7 cellular contexts compared by ENCODE assay signal in the genomic region with DNA sequence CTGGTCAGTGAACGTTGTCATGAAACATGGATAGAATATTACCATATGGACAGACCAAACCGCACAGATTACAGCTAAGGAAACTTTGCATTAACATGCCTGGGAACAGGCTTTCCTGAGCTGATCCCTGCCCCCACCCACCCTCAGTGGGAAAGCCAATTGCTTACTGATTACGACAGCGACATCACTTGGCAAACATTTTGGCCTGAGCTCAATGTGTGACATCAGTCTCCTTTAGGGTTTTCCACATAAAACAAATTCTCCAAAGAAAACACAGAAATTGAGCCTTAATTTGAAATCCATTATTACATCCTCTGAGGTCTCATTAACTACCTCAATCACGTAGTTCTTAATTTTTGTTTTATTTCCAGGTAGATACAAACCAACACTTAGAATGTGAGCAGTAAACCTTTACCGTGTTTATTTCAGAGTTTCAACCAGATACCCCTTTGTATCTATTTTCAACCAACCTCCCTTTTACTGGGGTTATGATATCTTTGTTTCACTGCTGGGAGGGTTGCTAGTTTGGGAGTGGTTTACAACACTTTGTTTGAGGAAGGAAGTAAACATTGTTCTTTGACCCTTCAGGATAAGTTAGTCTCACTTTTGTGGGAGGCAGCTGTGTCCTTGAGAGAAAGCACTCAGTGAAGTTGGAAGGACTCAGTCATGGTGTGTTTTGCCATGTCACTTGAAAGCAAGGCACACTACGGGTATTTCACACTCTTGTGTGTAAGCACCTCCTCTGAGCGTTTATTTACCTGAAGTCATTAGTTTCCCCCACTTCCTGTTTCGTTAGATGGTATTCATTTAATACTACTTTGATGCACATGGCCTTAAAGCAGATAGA.
DNase-seq lines count a peak whose midpoint lies in the region; ATAC-seq, FAIRE-seq and TF ChIP-seq lines count a peak whose summit lies in the region.

No MANE protein-coding gene starts in this region.

- no peak overlapping the region for H3K27ac Mint-ChIP-seq in activated naive CD4-positive, alpha-beta T cell treated with anti-CD3 and anti-CD28 coated beads, Interleukin-2, amount 10 ng/mL, durations not matched to agents 7 days and 5 days
- no peak overlapping the region for H3K27ac Mint-ChIP-seq in activated CD4-positive, alpha-beta memory T cell treated with anti-CD3 and anti-CD28 coated beads, Interleukin-2, amount 10 ng/mL, durations not matched to agents 7 days and 5 days

- TF ChIP-seq CTCF in RWPE1 (conservative IDR thresholded peaks at IDR 0.05; ENCODE audit: low read depth): no peak

- POLR2A ChIA-PET in RWPE1 (lab: Yijun Ruan, JAX; ENCODE audit: low non-redundant PET): no interaction called here
- POLR2A ChIA-PET in activated CD4-positive, alpha-beta memory T cell treated with anti-CD3 and anti-CD28 coated beads, Interleukin-2, amount 10 ng/mL, durations not matched to agents 7 days and 5 days (lab: Charles Lee): no interaction called here

- CTCF ChIA-PET in RWPE1 (lab: Yijun Ruan, JAX): interaction anchor here (0.8 kb wide), 1 partner anchor 29 kb away, joined by 4 read pairs; no protein-coding TSS in a partner anchor
- CTCF ChIA-PET in activated naive CD4-positive, alpha-beta T cell treated with anti-CD3 and anti-CD28 coated beads, Interleukin-2, amount 10 ng/mL, durations not matched to agents 7 days and 5 days (lab: Charles Lee): no interaction called here
- CTCF ChIA-PET in activated CD4-positive, alpha-beta memory T cell treated with anti-CD3 and anti-CD28 coated beads, Interleukin-2, amount 10 ng/mL, durations not matched to agents 7 days and 5 days (lab: Charles Lee): no interaction called here

- H3K9me3 Mint-ChIP-seq in activated naive CD4-positive, alpha-beta T cell treated with anti-CD3 and anti-CD28 coated beads, Interleukin-2, amount 10 ng/mL, durations not matched to agents 7 days and 5 days: no peaks in the 10 kb centered on the region
- no peaks in the 10 kb centered on the region for H3K9me3 Mint-ChIP-seq in activated CD4-positive, alpha-beta memory T cell treated with anti-CD3 and anti-CD28 coated beads, Interleukin-2, amount 10 ng/mL, durations not matched to agents 7 days and 5 days

- no peaks in the 10 kb centered on the region for H3K36me3 Mint-ChIP-seq in activated naive CD4-positive, alpha-beta T cell treated with anti-CD3 and anti-CD28 coated beads, Interleukin-2, amount 10 ng/mL, durations not matched to agents 7 days and 5 days
- peaks cover 3% of the 10 kb centered on the region for H3K36me3 Mint-ChIP-seq in activated CD4-positive, alpha-beta memory T cell treated with anti-CD3 and anti-CD28 coated beads, Interleukin-2, amount 10 ng/mL, durations not matched to agents 7 days and 5 days (ENCODE audit: low read depth)

- intact Hi-C loops in sciatic nerve (cut with DNase I): no loop called here

- no peak overlapping the region for H3K4me3 Mint-ChIP-seq in activated naive CD4-positive, alpha-beta T cell treated with anti-CD3 and anti-CD28 coated beads, Interleukin-2, amount 10 ng/mL, durations not matched to agents 7 days and 5 days
- no peak overlapping the region for H3K4me3 Mint-ChIP-seq in activated CD4-positive, alpha-beta memory T cell treated with anti-CD3 and anti-CD28 coated beads, Interleukin-2, amount 10 ng/mL, durations not matched to agents 7 days and 5 days

- peaks cover 12% of the 10 kb centered on the region for H3K4me1 Mint-ChIP-seq in activated naive CD4-positive, alpha-beta T cell treated with anti-CD3 and anti-CD28 coated beads, Interleukin-2, amount 10 ng/mL, durations not matched to agents 7 days and 5 days
- H3K4me1 Mint-ChIP-seq in activated CD4-positive, alpha-beta memory T cell treated with anti-CD3 and anti-CD28 coated beads, Interleukin-2, amount 10 ng/mL, durations not matched to agents 7 days and 5 days: peaks cover 9% of the 10 kb centered on the region

- ATAC-seq in HG02678 (IDR thresholded peaks at IDR 0.05; ENCODE audit: unreplicated experiment) (peak; percentile 45), sciatic nerve (peak; percentile 86)

- FAIRE-seq in urothelium cell line (lab: Jason Lieb, UNC): no peak

- DNase-seq in RWPE1 (ENCODE audit: low spot score) (peak; percentile 11), glomerular visceral epithelial cell (ENCODE audit: extremely low spot score) (peak; percentile 66), sciatic nerve (ENCODE audit: low spot score) (peak; percentile 83), urothelium cell line (ENCODE audit: low spot score) (no peak)
- DNase-seq in activated naive CD4-positive, alpha-beta T cell treated with anti-CD3 and anti-CD28 coated beads, Interleukin-2, amount 10 ng/mL, durations not matched to agents 7 days and 5 days: no peak
- DNase-seq in activated CD4-positive, alpha-beta memory T cell treated with anti-CD3 and anti-CD28 coated beads, Interleukin-2, amount 10 ng/mL, durations not matched to agents 7 days and 5 days: no peak

- H3K27ac ChIP-seq in RWPE1: no peak overlapping the region

- no peaks in the 10 kb centered on the region for H3K27me3 Mint-ChIP-seq in activated naive CD4-positive, alpha-beta T cell treated with anti-CD3 and anti-CD28 coated beads, Interleukin-2, amount 10 ng/mL, durations not matched to agents 7 days and 5 days
- no peaks in the 10 kb centered on the region for H3K27me3 Mint-ChIP-seq in activated CD4-positive, alpha-beta memory T cell treated with anti-CD3 and anti-CD28 coated beads, Interleukin-2, amount 10 ng/mL, durations not matched to agents 7 days and 5 days

Comparison
In these comparisons a context has a peak if more than half of its experiments do, and no peak if none do; other contexts are left out.
1. DNase-seq: peak in RWPE1 (single experiment), glomerular visceral epithelial cell (single experiment) and sciatic nerve (single experiment); none in urothelium cell line (single experiment), activated naive CD4-positive, alpha-beta T cell treated with anti-CD3 and anti-CD28 coated beads, Interleukin-2, amount 10 ng/mL, durations not matched to agents 7 days and 5 days (single experiment) and activated CD4-positive, alpha-beta memory T cell treated with anti-CD3 and anti-CD28 coated beads, Interleukin-2, amount 10 ng/mL, durations not matched to agents 7 days and 5 days (single experiment).